In genomic region chrX:12115377-12115776, GRCh38 we compare ENCODE assay signal across 15 cellular contexts. TPM values are rescaled to one million over a fixed set of nuclear protein-coding genes. Genes with fewer than 3 reads are reported as not detected.
DNase-seq lines count a peak whose midpoint lies in the region; ATAC-seq and TF ChIP-seq lines count a peak whose summit lies in the region.
"Had no signal": no experiment of that assay in that cellular context is flagged by ENCODE, and none has a peak within 500 bp of the region (broad histone marks: within the 10 kb centered on the region; RNA-seq: fewer than 3 reads in every experiment).

No MANE protein-coding gene starts in this region.

- peak; percentile 55 for TF ChIP-seq CTCF in brain microvascular endothelial cell (IDR thresholded peaks at IDR 0.05; ENCODE audit: low read depth, low read length, missing control alignments)

- H2AK5ac ChIP-seq in mesendoderm (ENCODE audit: low read length) = no peak overlapping the region

- no peak overlapping the region for H2BK120ac ChIP-seq in mesendoderm (ENCODE audit: low read depth, low read length)

- no peak overlapping the region for H3K4ac ChIP-seq in mesendoderm (ENCODE audit: low read depth, low read length)

- H3K18ac ChIP-seq in mesendoderm (ENCODE audit: low read length) = no peak overlapping the region

- no peak overlapping the region for H4K5ac ChIP-seq in mesendoderm (ENCODE audit: low read length)

- no peak overlapping the region for H3K9ac ChIP-seq in mesendoderm (ENCODE audit: low read length)

- no CpG with 5 or more reads among the region's 2 CpGs for WGBS in mesendoderm (ENCODE audit: extremely low coverage, insufficient coverage, low lambda C conversion rate)

- no peak for ATAC-seq in GM21390 (IDR thresholded peaks at IDR 0.05; ENCODE audit: unreplicated experiment)
- no peak for ATAC-seq in GM21576 (IDR thresholded peaks at IDR 0.05; ENCODE audit: unreplicated experiment)
- ATAC-seq in GM21360 (IDR thresholded peaks at IDR 0.05; ENCODE audit: unreplicated experiment) = no peak
- ATAC-seq: activated T-cell treated with anti-CD3 and anti-CD28 coated beads, Interleukin-2, amount 50 U/mL, for 72 hours; stimulated activated naive CD8-positive, alpha-beta T cell treated with anti-CD3 and anti-CD28 coated beads, Interleukin-15, Interleukin-2, amounts not matched to agents 100 U/mL and 50 U/mL, for 24 hours had no signal

- no peaks in the 10 kb centered on the region for H3K4me1 ChIP-seq in mesendoderm (ENCODE audit: control insufficient read depth, low read depth, low read length)
- H3K4me1 ChIP-seq: prostate gland had no signal

- DNase-seq in ELR (ENCODE audit: low read depth) (peak; percentile 38), KBM-7 (peak; percentile 10), brain microvascular endothelial cell (no peak), mesendoderm (peak; percentile 62), NCI-H446 treated with DMSO at 0.1 percent for 48 hours (lab: John Stamatoyannopoulos, UW) (no peak)
- DNase-seq: activated CD4-positive, CD25-positive, alpha-beta regulatory T cell treated with anti-CD3 and anti-CD28 coated beads, Interleukin-2, amount 50 U/mL, for 72 hours; CD4-positive, alpha-beta T cell; stimulated activated CD4-positive, alpha-beta T cell treated with anti-CD3 and anti-CD28 coated beads, Interleukin-4, amount 100 ng/mL, for 1 hour; stimulated activated naive CD8-positive, alpha-beta T cell treated with anti-CD3 and anti-CD28 coated beads, Interleukin-15, Interleukin-2, amounts not matched to agents 100 U/mL and 50 U/mL, for 24 hours had no signal

- H3K36me3 ChIP-seq in brain microvascular endothelial cell (replicated peaks) (no peaks in the 10 kb centered on the region), mesendoderm (ENCODE audit: control insufficient read depth, insufficient read depth, low read length) (no peaks in the 10 kb centered on the region)
- H3K36me3 ChIP-seq: prostate gland had no signal

- no peaks in the 10 kb centered on the region for H3K79me1 ChIP-seq in mesendoderm (ENCODE audit: low read length)

- H2BK15ac ChIP-seq in mesendoderm (replicated peaks; ENCODE audit: low read depth) = no peak overlapping the region

- no peak overlapping the region for H3K27ac ChIP-seq in brain microvascular endothelial cell
- H3K27ac ChIP-seq in mesendoderm (ENCODE audit: low read depth, low read length) = no peak overlapping the region
- H3K27ac ChIP-seq: epithelial cell of prostate, prostate gland had no signal

- in situ Hi-C loops in KBM-7 (cut with MboI; ENCODE audit: low pct_unique_long_range_greater_than_20kb, low sequenced_read_pairs) (no loop called here), brain microvascular endothelial cell (cut with HindIII; ENCODE audit: low pct_ligation_motif_present, low sequenced_read_pairs) (no loop called here)

- H3K27me3 ChIP-seq in brain microvascular endothelial cell (replicated peaks) (no peaks in the 10 kb centered on the region), mesendoderm (ENCODE audit: insufficient read depth, low read length, poor library complexity) (no peaks in the 10 kb centered on the region)

- no peak overlapping the region for H2BK5ac ChIP-seq in mesendoderm (ENCODE audit: low read length)

- H3K23ac ChIP-seq in mesendoderm (ENCODE audit: low read length) = no peak overlapping the region

- no peaks in the 10 kb centered on the region for H3K79me2 ChIP-seq in mesendoderm (ENCODE audit: control insufficient read depth, insufficient read depth, low read length)

- H4K8ac ChIP-seq in mesendoderm (ENCODE audit: low read depth, low read length) = no peak overlapping the region

- no peak overlapping the region for H3K4me3 ChIP-seq in brain microvascular endothelial cell (ENCODE audit: low read depth, low read length)
- no peak overlapping the region for H3K4me3 ChIP-seq in mesendoderm (ENCODE audit: low read length)
- H3K4me3 ChIP-seq: prostate gland had no signal

- no peak overlapping the region for H3K4me2 ChIP-seq in mesendoderm (ENCODE audit: low read length)

- H3K56ac ChIP-seq in mesendoderm (ENCODE audit: low read length) = no peak overlapping the region

RNA-seq across cellular contexts. Expression of gene FRMPD4, which starts 22.9 kb away (rescaled TPM):
- 0.08 TPM for polyA plus RNA-seq in mesendoderm (2013, experiment 1 of 2)
- polyA plus RNA-seq in mesendoderm (2013, experiment 2 of 2) = 0.10 TPM

Comparison
In these comparisons a context has a peak if more than half of its experiments do, and no peak if none do; other contexts are left out.
1. DNase-seq: peak in ELR (single experiment), KBM-7 (single experiment) and mesendoderm (single experiment); none in brain microvascular endothelial cell (single experiment) and NCI-H446 treated with DMSO at 0.1 percent for 48 hours (single experiment).